In genomic region chr3:86937306-86937791, GRCh38 we compare ENCODE assay signal across 1 cellular context.
TF ChIP-seq lines count a peak whose summit lies in the region.

No MANE protein-coding gene starts in this region.

TF ChIP-seq in HepG2, 621 proteins besides CTCF, POLR2A, EP300 and RAD21 (continued from another document):
- TF ChIP-seq REST (IDR thresholded peaks at IDR 0.05; ENCODE audit: borderline replicate concordance in 1 of 2, low read depth in 1 of 2, low read length in 2 of 2) (no peak), ZBTB7A (CRISPR knock-in tag; IDR thresholded peaks at IDR 0.05) (no peak), TEAD2 (CRISPR knock-in tag; IDR thresholded peaks at IDR 0.05) (no peak), ZNF3 (CRISPR knock-in tag; IDR thresholded peaks at IDR 0.05) (no peak), ZNF33A (CRISPR knock-in tag; IDR thresholded peaks at IDR 0.05; ENCODE audit: borderline replicate concordance) (no peak), AKAP8 (CRISPR knock-in tag; IDR thresholded peaks at IDR 0.05) (no peak)
- TF ChIP-seq, protein P1, sequence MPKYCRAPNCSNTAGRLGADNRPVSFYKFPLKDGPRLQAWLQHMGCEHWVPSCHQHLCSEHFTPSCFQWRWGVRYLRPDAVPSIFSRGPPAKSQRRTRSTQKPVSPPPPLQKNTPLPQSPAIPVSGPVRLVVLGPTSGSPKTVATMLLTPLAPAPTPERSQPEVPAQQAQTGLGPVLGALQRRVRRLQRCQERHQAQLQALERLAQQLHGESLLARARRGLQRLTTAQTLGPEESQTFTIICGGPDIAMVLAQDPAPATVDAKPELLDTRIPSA (CRISPR knock-in tag; IDR thresholded peaks at IDR 0.05; ENCODE audit: borderline replicate concordance): no peak
TF ChIP-seq in HepG2: peak in this region for 0.
